Comparison of ENCODE assay signal across 18 cellular contexts in the genomic region with DNA sequence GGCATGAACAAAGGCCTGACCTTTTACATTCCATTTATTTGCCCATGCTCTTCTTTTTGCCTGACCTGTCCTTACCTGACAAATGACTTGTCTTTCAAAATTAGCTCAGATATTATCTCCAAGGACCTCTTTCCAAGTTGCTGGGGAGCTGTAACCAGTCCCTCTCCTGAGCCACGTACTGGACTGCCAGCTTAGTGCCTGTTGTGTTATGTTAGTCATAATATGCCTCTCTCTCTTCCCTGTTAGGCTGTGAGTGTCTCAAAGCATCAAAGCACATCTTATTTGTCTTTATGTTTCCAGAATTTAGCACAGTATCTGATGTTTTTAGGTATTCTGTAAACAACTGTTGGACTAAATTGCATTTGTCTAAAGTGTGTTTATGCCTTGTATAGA. TPM values are rescaled to one million over a fixed set of nuclear protein-coding genes. Genes with fewer than 3 reads are reported as not detected.
DNase-seq lines count a peak whose midpoint lies in the region; ATAC-seq and TF ChIP-seq lines count a peak whose summit lies in the region.
"Had no signal": no experiment of that assay in that cellular context is flagged by ENCODE, and none has a peak within 500 bp of the region (broad histone marks: within the 10 kb centered on the region; RNA-seq: fewer than 3 reads in every experiment).

No MANE protein-coding gene starts in this region.

- no peaks in the 10 kb centered on the region for H3K36me3 ChIP-seq in breast epithelium

- DNase-seq in NCI-H2196 (lab: John Stamatoyannopoulos, UW; ENCODE audit: unreplicated experiment) (peak; percentile 13), NCI-H2196 treated with DMSO at 0.1 percent for 48 hours (lab: John Stamatoyannopoulos, UW; ENCODE audit: unreplicated experiment) (no peak), NCI-H2029 treated with DMSO at 0.1 percent for 48 hours (lab: John Stamatoyannopoulos, UW) (peak; percentile 93), nephron progenitor cell (no peak), DMS53 (lab: John Stamatoyannopoulos, UW) (no peak), NCI-H1930 (lab: John Stamatoyannopoulos, UW) (no peak), breast epithelium (ENCODE audit: low spot score in 2 of 2) (no peak)
- no peak for DNase-seq in central memory CD8-positive, alpha-beta T cell (ENCODE audit: low spot score in 2 of 2)
- DNase-seq: 8988T; activated CD8-positive, alpha-beta memory T cell treated with anti-CD3 and anti-CD28 coated beads for 24 hours; kidney; NCI-H510A; stimulated activated CD4-positive, alpha-beta T cell treated with anti-CD3 and anti-CD28 coated beads, Interleukin-12 subunit alpha, Interleukin-12 subunit beta, amount 100 ng/mL, for 4 hours; T-helper 17 cell; thyroid gland had no signal

- H3K4me3 Mint-ChIP-seq in central memory CD8-positive, alpha-beta T cell, result no peak overlapping the region
- no peak overlapping the region for H3K4me3 Mint-ChIP-seq in nephron progenitor cell
- H3K4me3 Mint-ChIP-seq: T-helper 17 cell, WTC11 had no signal

- H3K27me3 ChIP-seq in breast epithelium, result no peaks in the 10 kb centered on the region
- H3K27me3 ChIP-seq: MG63, thyroid gland had no signal

- no peak for TF ChIP-seq CTCF in nephron progenitor cell (IDR thresholded peaks at IDR 0.05)
- no peak for TF ChIP-seq CTCF in breast epithelium (IDR thresholded peaks at IDR 0.05)

- H3K4me3 ChIP-seq in breast epithelium, result no peak overlapping the region
- H3K4me3 ChIP-seq: MG63, thyroid gland had no signal

- ATAC-seq in central memory CD8-positive, alpha-beta T cell (replicated peaks; ENCODE audit: extremely low read depth, poor library complexity, severe bottlenecking), result no peak
- ATAC-seq: T-helper 17 cell had no signal

- H3K9me3 ChIP-seq in breast epithelium, result no peaks in the 10 kb centered on the region
- H3K9me3 ChIP-seq: MG63, thyroid gland had no signal

- H3K36me3 Mint-ChIP-seq in central memory CD8-positive, alpha-beta T cell (ENCODE audit: insufficient read depth), result peaks cover 28% of the 10 kb centered on the region
- H3K36me3 Mint-ChIP-seq in nephron progenitor cell (ENCODE audit: low read depth), result peaks cover 6% of the 10 kb centered on the region

- intact Hi-C loops in breast epithelium (cut with DNase I; ENCODE audit: low total_unique reads), result no loop called here

- peak overlapping the region in 1 of 2 donors; percentile 57 for H3K27ac ChIP-seq in breast epithelium
- H3K27ac ChIP-seq: C4-2B, thyroid gland had no signal

- peaks cover 4% of the 10 kb centered on the region for H3K4me1 Mint-ChIP-seq in central memory CD8-positive, alpha-beta T cell
- H3K4me1 Mint-ChIP-seq in nephron progenitor cell, result no peaks in the 10 kb centered on the region

- TF ChIP-seq POLR2A in breast epithelium (IDR thresholded peaks at IDR 0.05), result no peak

- peak overlapping the region; percentile 29 for H3K27ac Mint-ChIP-seq in central memory CD8-positive, alpha-beta T cell (ENCODE audit: low read depth)
- peak overlapping the region; percentile 31 for H3K27ac Mint-ChIP-seq in nephron progenitor cell
- H3K27ac Mint-ChIP-seq: T-helper 17 cell, WTC11 had no signal

- no peaks in the 10 kb centered on the region for H3K9me3 Mint-ChIP-seq in central memory CD8-positive, alpha-beta T cell
- no peaks in the 10 kb centered on the region for H3K9me3 Mint-ChIP-seq in nephron progenitor cell
- H3K9me3 Mint-ChIP-seq: WTC11 had no signal

- no peaks in the 10 kb centered on the region for H3K27me3 Mint-ChIP-seq in central memory CD8-positive, alpha-beta T cell
- no peaks in the 10 kb centered on the region for H3K27me3 Mint-ChIP-seq in nephron progenitor cell (ENCODE audit: low read depth, poor library complexity)
- H3K27me3 Mint-ChIP-seq: T-helper 17 cell had no signal

- no peaks in the 10 kb centered on the region for H3K4me1 ChIP-seq in breast epithelium

RNA-seq across cellular contexts. Expression of a gene that starts 13.7 kb away (rescaled TPM):
- total RNA-seq in breast epithelium, result 100 to 1,000 TPM in 1 of 3 donors, 10 to 100 TPM in 2; 55.1 to 246 (median 83.1) TPM
- total RNA-seq: T-helper 17 cell had no signal

Comparison
In these comparisons a context has a peak if more than half of its experiments do, and no peak if none do; other contexts are left out.
1. DNase-seq: peak in NCI-H2196 (single experiment) and NCI-H2029 treated with DMSO at 0.1 percent for 48 hours (single experiment); none in NCI-H2196 treated with DMSO at 0.1 percent for 48 hours (single experiment), central memory CD8-positive, alpha-beta T cell (0 of 2), nephron progenitor cell (single experiment), DMS53 (single experiment), NCI-H1930 (0 of 2) and breast epithelium (0 of 2).